13 cellular contexts compared by ENCODE assay signal in genomic region chr7:102531583-102531982, GRCh38. TPM values are rescaled to one million over a fixed set of nuclear protein-coding genes. Genes with fewer than 3 reads are reported as not detected.
DNase-seq lines count a peak whose midpoint lies in the region; ATAC-seq and TF ChIP-seq lines count a peak whose summit lies in the region.
"Not testable (repeated sequence)": the region's sequence is repeated elsewhere in the genome, so short reads cannot be mapped to it uniquely, and the experiment has no call there.
"Had no signal": no experiment of that assay in that cellular context is flagged by ENCODE, and none has a peak within 500 bp of the region (broad histone marks: within the 10 kb centered on the region; RNA-seq: fewer than 3 reads in every experiment).

No MANE protein-coding gene starts in this region.

- WGBS in adrenal gland, 4 donors, result no CpG with 5 or more reads among the region's 7 CpGs
- WGBS in right cardiac atrium, result no CpG with 5 or more reads among the region's 7 CpGs
- no CpG with 5 or more reads among the region's 7 CpGs for WGBS in right lobe of liver (ENCODE audit: insufficient coverage, low coverage, low lambda C conversion rate, missing lambda C conversion rate)
- no CpG with 5 or more reads among the region's 7 CpGs for WGBS in spleen, 5 donors
- WGBS in aorta, 2 donors, result no CpG with 5 or more reads among the region's 7 CpGs

- H3K27ac ChIP-seq in RWPE2 (ENCODE audit: poor library complexity, severe bottlenecking); adrenal gland; right cardiac atrium (ENCODE audit: low read length); right lobe of liver; spleen; aorta (ENCODE audit: low read depth in 1 of 2, low read length in 2 of 2): not testable (repeated sequence)

- H3K9me3 ChIP-seq in RWPE2 (ENCODE audit: severe bottlenecking); adrenal gland (replicated peaks in 1 of 3); right cardiac atrium (ENCODE audit: control insufficient read depth, low read length); right lobe of liver; spleen; aorta (ENCODE audit: control insufficient read depth, low read length): not testable (repeated sequence)

- not testable (repeated sequence) for H3K36me3 ChIP-seq in RWPE2 (ENCODE audit: low read depth); adrenal gland (replicated peaks in 1 of 2); right lobe of liver; spleen; aorta (ENCODE audit: control insufficient read depth in 1 of 2, insufficient read depth in 2 of 2, low read length in 1 of 2)

- not testable (repeated sequence) for H3K4me1 ChIP-seq in RWPE2 (ENCODE audit: insufficient read depth, poor library complexity, severe bottlenecking); adrenal gland (replicated peaks in 1 of 2); right cardiac atrium (ENCODE audit: control insufficient read depth, insufficient read depth, low read length); right lobe of liver; spleen; aorta (ENCODE audit: control insufficient read depth in 1 of 2, insufficient read depth in 2 of 2, low read length in 2 of 2)

- peak; percentile 76 for DNase-seq in RWPE2 (ENCODE audit: low spot score)
- peak in 6 of 7 donors; percentile 29 to 69 (median 49) for DNase-seq in adrenal gland
- peak; percentile 38 for DNase-seq in cardiac septum (ENCODE audit: low spot score)
- peak; percentile 41 to 70 (median 65) for DNase-seq in right cardiac atrium
- DNase-seq in right lobe of liver, result peak; percentile 21 to 50 (median 39)
- peak; percentile 44 for DNase-seq in posterior vena cava (ENCODE audit: low spot score)
- peak; percentile 41 for DNase-seq in spleen
- peak; percentile 50 to 66 for DNase-seq in aorta

- TF ChIP-seq POLR2A in adrenal gland (IDR thresholded peaks at IDR 0.05); right lobe of liver (IDR thresholded peaks at IDR 0.05); spleen (IDR thresholded peaks at IDR 0.05): not testable (repeated sequence)

- not testable (repeated sequence) for H3K4me3 ChIP-seq in RWPE2 (ENCODE audit: severe bottlenecking); adrenal gland; right cardiac atrium (ENCODE audit: low read length); right lobe of liver; spleen; aorta (ENCODE audit: low read length in 2 of 2)

- peak; percentile 77 for ATAC-seq in RWPE2 (ENCODE audit: low read depth)
- ATAC-seq in right cardiac atrium, result peak in 1 of 2 donors; percentile 7
- peak; percentile 1 to 30 (median 16) for ATAC-seq in right lobe of liver
- not testable (repeated sequence) for ATAC-seq in aorta (ENCODE audit: low FRiP score)

- not testable (repeated sequence) for TF ChIP-seq CTCF in RWPE2 (IDR thresholded peaks at IDR 0.05; ENCODE audit: poor library complexity, severe bottlenecking); adrenal gland (IDR thresholded peaks at IDR 0.05); right lobe of liver (IDR thresholded peaks at IDR 0.05); spleen (IDR thresholded peaks at IDR 0.05 in 8 of 11, conservative IDR thresholded peaks at IDR 0.05 in 3 of 11)

- intact Hi-C loops in adrenal gland (cut with DNase I); cardiac septum (cut with DNase I); right cardiac atrium (cut with DNase I); right lobe of liver (cut with DNase I); posterior vena cava (cut with DNase I); spleen (cut with DNase I; ENCODE audit: low total_unique reads); aorta (cut with DNase I): not testable (repeated sequence)

- not testable (repeated sequence) for H3K27me3 ChIP-seq in RWPE2 (ENCODE audit: insufficient read depth, poor library complexity, severe bottlenecking); adrenal gland; right cardiac atrium (ENCODE audit: control insufficient read depth, insufficient read depth); right lobe of liver; spleen (replicated peaks in 1 of 7); aorta (ENCODE audit: control insufficient read depth in 1 of 2, insufficient read depth in 2 of 2, low read length in 1 of 2)

RNA-seq across cellular contexts. Expression of gene UPK3BL2, which starts 11.9 kb away (rescaled TPM):
- total RNA-seq in adrenal gland, result 10 to 100 TPM in 1 of 8 donors, 1 to 10 TPM in 5, under 1 TPM in 2; 0.41 to 13.9 (median 3.4) TPM
- 10 to 100 TPM in 2 of 3 donors, 1 to 10 TPM in 1; 2.4 to 62.9 (median 17.8) TPM for polyA plus RNA-seq in adrenal gland
- 7.7 TPM for total RNA-seq in cardiac septum
- total RNA-seq in right cardiac atrium, result 1 to 10 TPM; 3.4 to 8.3 (median 7.2) TPM
- 2.7 TPM for polyA plus RNA-seq in right cardiac atrium
- 10 to 100 TPM in 2 of 6 experiments, 1 to 10 TPM in 2, under 1 TPM in 1, not detected in 1; 0.43 to 10.8 (median 7.9) TPM for total RNA-seq in right lobe of liver
- 10 to 100 TPM in 1 of 2 donors, 1 to 10 TPM in 1; 9.8 to 13.7 TPM for total RNA-seq in posterior vena cava
- total RNA-seq in spleen, result 10 to 100 TPM; 14.2 to 31.0 (median 25.8) TPM
- 10 to 100 TPM; 11.5 to 27.4 (median 18.8) TPM for polyA plus RNA-seq in spleen
- total RNA-seq in aorta, result 10 to 100 TPM; 19.5 to 41.7 TPM
- 10 to 100 TPM in 1 of 2 donors, 1 to 10 TPM in 1; 4.0 to 27.5 TPM for polyA plus RNA-seq in aorta

RNA-seq across cellular contexts. Expression of gene RASA4B, which starts 14.0 kb away (rescaled TPM):
- total RNA-seq in adrenal gland (10 to 100 TPM; 12.1 to 40.5 (median 24.6) TPM), cardiac septum (6.3 TPM), right cardiac atrium (10 to 100 TPM in 2 of 4 donors, 1 to 10 TPM in 2; 3.8 to 12.8 (median 9.4) TPM), right lobe of liver (1 to 10 TPM; 1.1 to 3.4 (median 2.7) TPM), posterior vena cava (10 to 100 TPM; 12.1 to 17.6 TPM), spleen (10 to 100 TPM; 16.7 to 50.5 (median 22.7) TPM), aorta (10 to 100 TPM; 44.1 to 81.9 TPM)
- polyA plus RNA-seq in adrenal gland (100 to 1,000 TPM in 1 of 3 donors, 10 to 100 TPM in 1, 1 to 10 TPM in 1; 1.9 to 150 (median 66.8) TPM), right cardiac atrium (5.8 TPM), spleen (10 to 100 TPM; 18.5 to 42.2 (median 24.6) TPM), aorta (10 to 100 TPM; 14.4 to 50.9 TPM)
- total RNA-seq: Daoy had no signal

RNA-seq across cellular contexts. Expression of gene SPDYE2, which starts 19.4 kb away (rescaled TPM):
- under 1 TPM in 2 of 8 donors, not detected in 6; 0.15 to 0.29 TPM for total RNA-seq in adrenal gland
- under 1 TPM in 1 of 3 donors, not detected in 2; 0.17 TPM for polyA plus RNA-seq in adrenal gland
- total RNA-seq in cardiac septum, result not detected
- not detected for total RNA-seq in right cardiac atrium
- 0.09 TPM for polyA plus RNA-seq in right cardiac atrium
- total RNA-seq in right lobe of liver, result under 1 TPM in 2 of 6 experiments, not detected in 4; 0.13 to 0.30 TPM
- total RNA-seq in posterior vena cava, result not detected
- under 1 TPM in 2 of 7 donors, not detected in 5; 0.37 to 0.52 TPM for total RNA-seq in spleen
- under 1 TPM in 1 of 3 donors, not detected in 2; 0.13 TPM for polyA plus RNA-seq in spleen
- not detected for total RNA-seq in aorta
- not detected for polyA plus RNA-seq in aorta
- total RNA-seq: Daoy, GM23248, H4, HT-29 had no signal
- polyA plus RNA-seq: BJ had no signal

RNA-seq across cellular contexts. Expression of gene POLR2J3, which starts 40.8 kb away (rescaled TPM):
- total RNA-seq in adrenal gland, result 10 to 100 TPM in 7 of 8 donors, 1 to 10 TPM in 1; 2.0 to 37.4 (median 17.7) TPM
- polyA plus RNA-seq in adrenal gland, result 100 to 1,000 TPM in 2 of 3 donors, 10 to 100 TPM in 1; 47.0 to 221 (median 106) TPM
- 18.9 TPM for total RNA-seq in cardiac septum
- total RNA-seq in right cardiac atrium, result 10 to 100 TPM; 10.2 to 17.3 (median 12.3) TPM
- 54.8 TPM for polyA plus RNA-seq in right cardiac atrium
- total RNA-seq in right lobe of liver, result 10 to 100 TPM in 4 of 6 experiments, 1 to 10 TPM in 2; 6.3 to 25.3 (median 12.9) TPM
- total RNA-seq in posterior vena cava, result 10 to 100 TPM; 21.9 to 32.0 TPM
- total RNA-seq in spleen, result 10 to 100 TPM; 32.6 to 63.8 (median 44.3) TPM
- polyA plus RNA-seq in spleen, result 10 to 100 TPM; 26.9 to 67.3 (median 40.3) TPM
- total RNA-seq in aorta, result 10 to 100 TPM; 27.5 to 69.9 TPM
- polyA plus RNA-seq in aorta, result 10 to 100 TPM; 35.4 to 64.7 TPM

RNA-seq across cellular contexts. Expression of gene POLR2J, which starts 52.9 kb away (rescaled TPM):
- total RNA-seq in adrenal gland (10 to 100 TPM; 15.0 to 63.5 (median 52.5) TPM), cardiac septum (58.7 TPM), right cardiac atrium (10 to 100 TPM; 51.0 to 63.0 (median 58.8) TPM), right lobe of liver (10 to 100 TPM; 18.8 to 27.1 (median 20.3) TPM), posterior vena cava (10 to 100 TPM; 35.0 to 40.3 TPM), spleen (10 to 100 TPM in 6 of 7 donors, 1 to 10 TPM in 1; 8.4 to 34.5 (median 30.8) TPM), aorta (10 to 100 TPM; 29.6 to 35.9 TPM)
- polyA plus RNA-seq in adrenal gland (100 to 1,000 TPM in 2 of 3 donors, 10 to 100 TPM in 1; 75.8 to 295 (median 172) TPM), right cardiac atrium (176 TPM), spleen (10 to 100 TPM; 95.6 to 98.8 (median 96.4) TPM), aorta (10 to 100 TPM; 90.0 to 92.9 TPM)
